ENCODE assay signal across 9 cellular contexts in the genomic region with DNA sequence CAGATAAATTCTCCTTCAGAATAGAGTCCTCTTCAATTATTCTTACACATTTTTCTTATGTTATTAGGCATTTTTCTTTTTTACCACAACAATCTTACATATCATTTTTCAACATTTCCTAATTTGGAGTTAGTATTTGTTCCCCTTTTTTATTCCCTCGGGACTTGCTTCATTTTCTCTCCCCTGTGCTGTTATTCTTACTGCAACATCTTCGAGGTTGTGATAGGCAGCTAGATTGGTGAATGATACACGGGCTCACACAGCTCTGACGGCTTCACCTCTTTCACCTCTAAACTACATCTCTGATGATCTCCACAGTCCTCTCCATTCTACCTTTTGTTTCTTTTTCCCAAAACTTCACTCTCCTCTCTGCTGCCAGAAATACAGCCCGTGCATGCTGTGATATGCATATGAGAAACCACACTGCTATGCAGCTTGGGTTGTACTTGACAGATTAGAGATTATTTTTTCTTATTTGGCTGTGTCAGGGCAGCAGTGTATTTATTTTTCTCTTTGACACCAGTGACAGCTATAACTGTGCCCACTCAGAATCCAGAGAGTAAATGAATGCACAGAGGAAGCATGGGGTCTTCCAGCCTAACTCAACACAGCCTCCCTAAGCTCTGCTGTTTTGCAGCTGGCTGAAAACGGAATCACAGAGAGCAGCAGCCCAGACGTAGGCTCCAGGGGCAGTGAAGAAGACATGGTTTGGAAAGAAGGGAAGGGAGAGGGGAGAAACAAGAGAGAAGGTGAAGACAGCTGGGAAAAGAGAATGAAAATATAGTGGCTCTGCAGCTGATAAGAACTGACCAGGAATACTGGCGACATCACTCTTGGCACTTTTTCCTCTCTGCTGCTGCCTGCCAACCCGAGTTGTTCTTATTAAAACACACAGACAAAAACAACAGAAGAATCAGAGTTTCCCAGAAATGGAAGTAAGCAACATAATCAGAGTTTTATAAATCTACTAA.
DNase-seq lines count a peak whose midpoint lies in the region; ATAC-seq and TF ChIP-seq lines count a peak whose summit lies in the region.
"Had no signal": no experiment of that assay in that cellular context is flagged by ENCODE, and none has a peak within 500 bp of the region (broad histone marks: within the 10 kb centered on the region; RNA-seq: fewer than 3 reads in every experiment).

No MANE protein-coding gene starts in this region.

- in situ Hi-C loops in mammary epithelial cell (cut with MboI; ENCODE audit: low sequenced_read_pairs in 2 of 2) = no loop called here

- H3K36me3 Mint-ChIP-seq in activated T-cell treated with anti-CD3 and anti-CD28 coated beads, Interleukin-2, amount 50 U/mL, for 24 hours (ENCODE audit: low read depth) = peaks cover 1% of the 10 kb centered on the region

- 41% methylated on average over 9 of the region's 9 CpGs for WGBS in mammary epithelial cell (ENCODE audit: low coverage, missing lambda C conversion rate)

- TF ChIP-seq CTCF in mammary epithelial cell (conservative IDR thresholded peaks at IDR 0.05 in 1 of 2, IDR thresholded peaks at IDR 0.05 in 1 of 2; ENCODE audit: extremely low read depth in 1 of 2, insufficient read depth in 1 of 2, low read depth in 1 of 2, low read length in 2 of 2) = no peak

- H3K27ac Mint-ChIP-seq in activated T-cell treated with anti-CD3 and anti-CD28 coated beads, Interleukin-2, amount 50 U/mL, for 24 hours = no peak overlapping the region

- no peaks in the 10 kb centered on the region for H3K36me3 ChIP-seq in mammary epithelial cell (ENCODE audit: insufficient read depth, low read length)

- no peak overlapping the region for H3K4me3 Mint-ChIP-seq in activated T-cell treated with anti-CD3 and anti-CD28 coated beads, Interleukin-2, amount 50 U/mL, for 24 hours

- DNase-seq in mammary epithelial cell (no peak), left kidney (ENCODE audit: low read depth, low spot score) (peak; percentile 22), stromal cell of bone marrow (ENCODE audit: low read depth) (peak; percentile 36), NCI-H2227 treated with DMSO at 0.1 percent for 48 hours (lab: John Stamatoyannopoulos, UW) (no peak), T-helper 2 cell (no peak)
- no peak for DNase-seq in activated T-cell treated with anti-CD3 and anti-CD28 coated beads, Interleukin-2, amount 50 U/mL, for 24 hours
- DNase-seq: activated CD4-positive, alpha-beta T cell treated with anti-CD3 and anti-CD28 coated beads for 4 hours had no signal

- peak overlapping the region; percentile 62 for H2AFZ ChIP-seq in mammary epithelial cell (ENCODE audit: low read depth, low read length)

- H3K27me3 ChIP-seq in mammary epithelial cell (ENCODE audit: insufficient read depth, low read length) = no peaks in the 10 kb centered on the region

- intact Hi-C loops in mammary epithelial cell (cut with micrococcal nuclease) = no loop called here

- H3K79me2 ChIP-seq in mammary epithelial cell (ENCODE audit: insufficient read depth, low read length) = no peaks in the 10 kb centered on the region

- H3K9me3 Mint-ChIP-seq in activated T-cell treated with anti-CD3 and anti-CD28 coated beads, Interleukin-2, amount 50 U/mL, for 24 hours = no peaks in the 10 kb centered on the region

- no peak overlapping the region for H3K9ac ChIP-seq in mammary epithelial cell (ENCODE audit: insufficient read depth, low read length)

- H3K27ac ChIP-seq in mammary epithelial cell (ENCODE audit: insufficient read depth, low read depth, low read length) = no peak overlapping the region

- no peaks in the 10 kb centered on the region for H4K20me1 ChIP-seq in mammary epithelial cell (ENCODE audit: insufficient read depth, low read length)

- CTCF ChIA-PET in mammary epithelial cell (lab: Charles Lee; ENCODE audit: low non-redundant PET) = interaction anchor here (0.5 kb wide), 1 partner anchor 11 kb away, joined by 3 read pairs; no protein-coding TSS in a partner anchor

- H3K4me2 ChIP-seq in mammary epithelial cell (ENCODE audit: insufficient read depth, low read depth, low read length) = peak overlapping the region; percentile 11

- H3K27me3 Mint-ChIP-seq in activated T-cell treated with anti-CD3 and anti-CD28 coated beads, Interleukin-2, amount 50 U/mL, for 24 hours = no peaks in the 10 kb centered on the region

- dilution Hi-C loops in mammary epithelial cell (cut with HindIII; ENCODE audit: low sequenced_read_pairs) = no loop called here

- ATAC-seq in HG03432 (IDR thresholded peaks at IDR 0.05; ENCODE audit: unreplicated experiment) (peak; percentile 70), GM21737 (IDR thresholded peaks at IDR 0.05; ENCODE audit: unreplicated experiment) (no peak)

- H3K9me3 ChIP-seq in mammary epithelial cell (replicated peaks; ENCODE audit: insufficient read depth, low read length) = no peaks in the 10 kb centered on the region

- H3K4me1 Mint-ChIP-seq in activated T-cell treated with anti-CD3 and anti-CD28 coated beads, Interleukin-2, amount 50 U/mL, for 24 hours (ENCODE audit: low read depth) = peaks cover 2% of the 10 kb centered on the region

- BruUV-seq in mammary epithelial cell (replicated peaks; lab: Mats Ljungman, UMichigan) = no TSS peak

- H3K4me1 ChIP-seq in mammary epithelial cell (ENCODE audit: insufficient read depth, low read length) = no peaks in the 10 kb centered on the region

- no peak overlapping the region for H3K4me3 ChIP-seq in mammary epithelial cell (replicated peaks in 1 of 3; ENCODE audit: insufficient read depth in 1 of 3, low read depth in 2 of 3, low read length in 3 of 3)

Comparison
In these comparisons a context has a peak if more than half of its experiments do, and no peak if none do; other contexts are left out.
1. DNase-seq: peak in left kidney (single experiment) and stromal cell of bone marrow (single experiment); none in mammary epithelial cell (single experiment), NCI-H2227 treated with DMSO at 0.1 percent for 48 hours (single experiment), activated T-cell treated with anti-CD3 and anti-CD28 coated beads, Interleukin-2, amount 50 U/mL, for 24 hours (single experiment) and T-helper 2 cell (0 of 5).